13 cellular contexts compared by ENCODE assay signal in the genomic region with DNA sequence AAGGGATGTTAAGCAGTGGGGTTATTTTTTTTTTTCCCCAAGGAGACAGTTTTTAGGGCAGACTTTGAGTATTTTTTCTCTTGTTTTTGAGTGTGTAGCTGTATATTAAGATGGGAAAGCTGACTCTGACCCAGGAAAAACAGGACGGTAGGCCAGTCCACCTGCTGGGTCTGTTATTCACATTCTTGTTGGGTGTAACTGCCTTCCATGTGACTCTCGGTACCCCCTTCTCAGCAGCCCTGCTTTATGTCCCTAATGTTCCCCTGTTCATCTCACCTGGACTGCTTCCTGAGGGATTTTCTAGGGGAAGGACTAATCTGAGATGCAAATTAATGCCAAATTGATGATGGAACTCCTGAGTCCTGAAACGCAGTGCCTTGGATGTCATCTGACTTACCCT. TPM values are rescaled to one million over a fixed set of nuclear protein-coding genes. Genes with fewer than 3 reads are reported as not detected.
DNase-seq lines count a peak whose midpoint lies in the region; ATAC-seq and TF ChIP-seq lines count a peak whose summit lies in the region.
"Had no signal": no experiment of that assay in that cellular context is flagged by ENCODE, and none has a peak within 500 bp of the region (broad histone marks: within the 10 kb centered on the region; RNA-seq: fewer than 3 reads in every experiment).

No MANE protein-coding gene starts in this region.

- H3K9ac ChIP-seq in Karpas-422 (ENCODE audit: low read length): no peak overlapping the region

- H3K27me3 Mint-ChIP-seq in activated naive CD8-positive, alpha-beta T cell: no peaks in the 10 kb centered on the region
- H3K27me3 Mint-ChIP-seq in activated naive CD8-positive, alpha-beta T cell treated with anti-CD3 and anti-CD28 coated beads, Interleukin-2, amount 50 U/mL, for 24 hours: no peaks in the 10 kb centered on the region
- H3K27me3 Mint-ChIP-seq in nephron (ENCODE audit: low read depth): no peaks in the 10 kb centered on the region
- H3K27me3 Mint-ChIP-seq in activated naive CD4-positive, alpha-beta T cell treated with anti-CD3 and anti-CD28 coated beads, Interleukin-2, amount 10 ng/mL, durations not matched to agents 7 days and 5 days: no peaks in the 10 kb centered on the region
- H3K27me3 Mint-ChIP-seq: CD4-positive, alpha-beta memory T cell had no signal

- no peak for TF ChIP-seq EP300 in transverse colon (IDR thresholded peaks at IDR 0.05; ENCODE audit: low read depth)

- TF ChIP-seq CTCF in brain microvascular endothelial cell (IDR thresholded peaks at IDR 0.05; ENCODE audit: low read depth, low read length, missing control alignments) (no peak), nephron (IDR thresholded peaks at IDR 0.05; ENCODE audit: unreplicated experiment in 3 of 3) (no peak), transverse colon (IDR thresholded peaks at IDR 0.05) (no peak)

- no peaks in the 10 kb centered on the region for H3K79me2 ChIP-seq in Karpas-422 (ENCODE audit: low read length)

- peaks cover 47% of the 10 kb centered on the region for H3K4me1 Mint-ChIP-seq in activated naive CD8-positive, alpha-beta T cell (ENCODE audit: low read depth)
- peaks cover 36% of the 10 kb centered on the region for H3K4me1 Mint-ChIP-seq in activated naive CD8-positive, alpha-beta T cell treated with anti-CD3 and anti-CD28 coated beads, Interleukin-2, amount 50 U/mL, for 24 hours
- peaks cover 88% of the 10 kb centered on the region for H3K4me1 Mint-ChIP-seq in nephron
- peaks cover 24% of the 10 kb centered on the region for H3K4me1 Mint-ChIP-seq in activated naive CD4-positive, alpha-beta T cell treated with anti-CD3 and anti-CD28 coated beads, Interleukin-2, amount 10 ng/mL, durations not matched to agents 7 days and 5 days

- intact Hi-C loops in transverse colon (cut with DNase I; ENCODE audit: low total_unique reads): no loop called here

- no peaks in the 10 kb centered on the region for H3K9me2 ChIP-seq in Karpas-422 (replicated peaks; ENCODE audit: insufficient read depth, low read length)

- no peak for DNase-seq in activated naive CD8-positive, alpha-beta T cell treated with anti-CD3 and anti-CD28 coated beads, Interleukin-2, amount 50 U/mL, for 24 hours
- DNase-seq in brain microvascular endothelial cell (no peak), transverse colon (no peak), Karpas-422 (no peak), NOMO-1 treated with DMSO at 0.1 percent for 48 hours (lab: John Stamatoyannopoulos, UW; ENCODE audit: unreplicated experiment) (no peak)
- DNase-seq in activated naive CD4-positive, alpha-beta T cell treated with anti-CD3 and anti-CD28 coated beads, Interleukin-2, amount 10 ng/mL, durations not matched to agents 7 days and 5 days: no peak
- DNase-seq: CD4-positive, alpha-beta memory T cell; NCI-H446; stimulated activated CD8-positive, alpha-beta memory T cell treated with anti-CD3 and anti-CD28 coated beads, Interleukin-4, amount 100 ng/mL, for 48 hours; T-helper 1 cell had no signal

- no peak for ATAC-seq in activated naive CD8-positive, alpha-beta T cell treated with anti-CD3 and anti-CD28 coated beads, Interleukin-2, amount 50 U/mL, for 24 hours
- ATAC-seq: activated CD4-positive, CD25-positive, alpha-beta regulatory T cell treated with anti-CD3 and anti-CD28 coated beads, Interleukin-2, amount 50 U/mL, for 24 hours had no signal

- WGBS in transverse colon (ENCODE audit: low coverage in 1 of 2), 2 donors: 69 to 74% methylated on average over 2 to 3 of the region's 3 CpGs

- H3K9me3 Mint-ChIP-seq in activated naive CD8-positive, alpha-beta T cell (ENCODE audit: low read depth): no peaks in the 10 kb centered on the region
- no peaks in the 10 kb centered on the region for H3K9me3 Mint-ChIP-seq in activated naive CD8-positive, alpha-beta T cell treated with anti-CD3 and anti-CD28 coated beads, Interleukin-2, amount 50 U/mL, for 24 hours
- H3K9me3 Mint-ChIP-seq in nephron: no peaks in the 10 kb centered on the region
- no peaks in the 10 kb centered on the region for H3K9me3 Mint-ChIP-seq in activated naive CD4-positive, alpha-beta T cell treated with anti-CD3 and anti-CD28 coated beads, Interleukin-2, amount 10 ng/mL, durations not matched to agents 7 days and 5 days
- H3K9me3 Mint-ChIP-seq: CD4-positive, alpha-beta memory T cell had no signal

- no peak for TF ChIP-seq POLR2A in transverse colon (IDR thresholded peaks at IDR 0.05)

- H2AFZ ChIP-seq in Karpas-422 (ENCODE audit: low read length): no peak overlapping the region

- H3K4me2 ChIP-seq in Karpas-422 (ENCODE audit: low read depth, low read length, poor library complexity, severe bottlenecking): no peak overlapping the region

- peaks cover 3% of the 10 kb centered on the region for H3K36me3 ChIP-seq in brain microvascular endothelial cell (replicated peaks)
- H3K36me3 ChIP-seq in transverse colon: no peaks in the 10 kb centered on the region
- H3K36me3 ChIP-seq in Karpas-422 (ENCODE audit: insufficient read depth, low read length): no peaks in the 10 kb centered on the region

- CTCF ChIA-PET in activated naive CD4-positive, alpha-beta T cell treated with anti-CD3 and anti-CD28 coated beads, Interleukin-2, amount 10 ng/mL, durations not matched to agents 7 days and 5 days (lab: Charles Lee): no interaction called here

- H3K27ac ChIP-seq in brain microvascular endothelial cell (peak overlapping the region; percentile 79), transverse colon (peak overlapping the region; percentile 75 to 83 (median 79)), Karpas-422 (ENCODE audit: low read length) (no peak overlapping the region)

- H4K20me1 ChIP-seq in Karpas-422 (ENCODE audit: insufficient read depth, low read depth, low read length): peaks cover 51% of the 10 kb centered on the region

- H3K9me3 ChIP-seq in transverse colon: no peaks in the 10 kb centered on the region
- no peaks in the 10 kb centered on the region for H3K9me3 ChIP-seq in Karpas-422 (ENCODE audit: low read length)

- in situ Hi-C loops in brain microvascular endothelial cell (cut with HindIII; ENCODE audit: low pct_ligation_motif_present, low sequenced_read_pairs): no loop called here
- in situ Hi-C loops in transverse colon (cut with MboI; ENCODE audit: low pct_ligation_motif_present in 1 of 4, low pct_unique_long_range_greater_than_20kb in 1 of 4, low sequenced_read_pairs in 3 of 4): no loop called here

- peaks cover 7% of the 10 kb centered on the region for H3K36me3 Mint-ChIP-seq in activated naive CD8-positive, alpha-beta T cell
- H3K36me3 Mint-ChIP-seq in activated naive CD8-positive, alpha-beta T cell treated with anti-CD3 and anti-CD28 coated beads, Interleukin-2, amount 50 U/mL, for 24 hours (ENCODE audit: low read depth): no peaks in the 10 kb centered on the region
- peaks cover 22% of the 10 kb centered on the region for H3K36me3 Mint-ChIP-seq in nephron (ENCODE audit: low read depth)
- H3K36me3 Mint-ChIP-seq in activated naive CD4-positive, alpha-beta T cell treated with anti-CD3 and anti-CD28 coated beads, Interleukin-2, amount 10 ng/mL, durations not matched to agents 7 days and 5 days: peaks cover 10% of the 10 kb centered on the region

- H3K4me1 ChIP-seq in transverse colon (peaks cover 51 to 90% (median 77%) of the 10 kb centered on the region in 4 donors), Karpas-422 (ENCODE audit: low read length) (peaks cover 2% of the 10 kb centered on the region)

- no peak overlapping the region for H3K4me3 ChIP-seq in brain microvascular endothelial cell (ENCODE audit: low read depth, low read length)
- H3K4me3 ChIP-seq in transverse colon: no peak overlapping the region
- H3K4me3 ChIP-seq in Karpas-422 (ENCODE audit: low read length): no peak overlapping the region

- H3K27me3 ChIP-seq in brain microvascular endothelial cell (replicated peaks) (no peaks in the 10 kb centered on the region), transverse colon (no peaks in the 10 kb centered on the region), Karpas-422 (ENCODE audit: low read length) (no peaks in the 10 kb centered on the region)

- H3K27ac Mint-ChIP-seq in activated naive CD8-positive, alpha-beta T cell: peak overlapping the region; percentile 22
- no peak overlapping the region for H3K27ac Mint-ChIP-seq in activated naive CD8-positive, alpha-beta T cell treated with anti-CD3 and anti-CD28 coated beads, Interleukin-2, amount 50 U/mL, for 24 hours
- peak overlapping the region; percentile 91 for H3K27ac Mint-ChIP-seq in nephron
- H3K27ac Mint-ChIP-seq in activated naive CD4-positive, alpha-beta T cell treated with anti-CD3 and anti-CD28 coated beads, Interleukin-2, amount 10 ng/mL, durations not matched to agents 7 days and 5 days: no peak overlapping the region

- no peak overlapping the region for H3K4me3 Mint-ChIP-seq in activated naive CD8-positive, alpha-beta T cell
- no peak overlapping the region for H3K4me3 Mint-ChIP-seq in activated naive CD8-positive, alpha-beta T cell treated with anti-CD3 and anti-CD28 coated beads, Interleukin-2, amount 50 U/mL, for 24 hours
- H3K4me3 Mint-ChIP-seq in nephron: no peak overlapping the region
- no peak overlapping the region for H3K4me3 Mint-ChIP-seq in activated naive CD4-positive, alpha-beta T cell treated with anti-CD3 and anti-CD28 coated beads, Interleukin-2, amount 10 ng/mL, durations not matched to agents 7 days and 5 days

RNA-seq across cellular contexts. Expression of gene FOXO3, which starts 21.9 kb away (rescaled TPM):
- total RNA-seq in transverse colon: 10 to 100 TPM; 29.9 to 66.1 (median 59.1) TPM
- 5.5 and 10.5 TPM in 2 replicates for total RNA-seq in Karpas-422 (2014; rRNA removed; shearing (Covaris generic); ENCODE audit: low replicate concordance)

Comparison
In these comparisons a context has a peak if more than half of its experiments do, and no peak if none do; other contexts are left out.
1. H3K27ac Mint-ChIP-seq: peak in activated naive CD8-positive, alpha-beta T cell (single experiment) and nephron (3 of 3); none in activated naive CD8-positive, alpha-beta T cell treated with anti-CD3 and anti-CD28 coated beads, Interleukin-2, amount 50 U/mL, for 24 hours (single experiment) and activated naive CD4-positive, alpha-beta T cell treated with anti-CD3 and anti-CD28 coated beads, Interleukin-2, amount 10 ng/mL, durations not matched to agents 7 days and 5 days (single experiment).